Comparison of ENCODE assay signal across 18 cellular contexts in the genomic region with DNA sequence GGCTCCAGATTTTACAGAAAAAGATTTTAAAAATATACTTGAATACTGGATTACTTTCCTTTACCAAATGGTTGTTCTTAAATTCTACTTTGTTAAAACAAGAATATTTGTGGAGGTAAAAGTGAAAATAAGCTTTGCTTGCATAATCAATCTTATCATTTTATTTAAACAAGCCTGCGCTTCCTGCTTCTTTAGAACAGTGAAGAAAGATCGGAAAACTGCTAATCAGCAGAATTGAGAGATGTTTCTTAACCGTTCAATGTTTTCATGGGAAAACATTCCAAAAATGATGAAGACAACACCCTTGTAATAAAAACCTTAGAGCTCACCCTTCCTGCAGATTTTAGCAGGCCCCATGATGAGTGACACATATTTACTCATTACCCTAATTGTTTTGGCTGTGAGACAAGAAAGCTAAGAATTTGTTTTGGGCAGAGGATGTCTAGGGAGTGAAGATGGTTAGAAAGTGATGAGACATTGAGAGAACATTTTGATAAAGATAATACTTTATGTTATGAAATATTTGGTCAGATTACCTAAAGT. TPM values are rescaled to one million over a fixed set of nuclear protein-coding genes. Genes with fewer than 3 reads are reported as not detected.
DNase-seq lines count a peak whose midpoint lies in the region; ATAC-seq and TF ChIP-seq lines count a peak whose summit lies in the region.
"Had no signal": no experiment of that assay in that cellular context is flagged by ENCODE, and none has a peak within 500 bp of the region (broad histone marks: within the 10 kb centered on the region; RNA-seq: fewer than 3 reads in every experiment).

No MANE protein-coding gene starts in this region.

- in situ Hi-C loops in G401 (cut with HindIII; ENCODE audit: low sequenced_read_pairs) = no loop called here

- H3K4me1 Mint-ChIP-seq in MCF 10A (ENCODE audit: insufficient read depth, unreplicated experiment) = no peaks in the 10 kb centered on the region
- peaks cover 11% of the 10 kb centered on the region for H3K4me1 Mint-ChIP-seq in T-helper 17 cell

- H4K20me1 ChIP-seq in smooth muscle cell (ENCODE audit: low read depth) = no peaks in the 10 kb centered on the region

- 72% methylated on average over 3 of the region's 3 CpGs for WGBS in smooth muscle cell (ENCODE audit: low lambda C conversion rate)

- ATAC-seq in T-helper 17 cell (no peak), GM19397 (IDR thresholded peaks at IDR 0.05; ENCODE audit: unreplicated experiment) (no peak)

- H2AFZ ChIP-seq in smooth muscle cell (ENCODE audit: low read depth) = no peak overlapping the region
- H2AFZ ChIP-seq: hepatocyte had no signal

- H3K36me3 ChIP-seq in breast epithelium (no peaks in the 10 kb centered on the region), smooth muscle cell (ENCODE audit: low read depth) (no peaks in the 10 kb centered on the region)
- H3K36me3 ChIP-seq: stomach had no signal

- H3K4me3 Mint-ChIP-seq in MCF 10A (ENCODE audit: unreplicated experiment) (no peak overlapping the region), T-helper 17 cell (no peak overlapping the region)
- H3K4me3 Mint-ChIP-seq: type B pancreatic cell had no signal

- H3K9me3 ChIP-seq in breast epithelium (no peaks in the 10 kb centered on the region), T-helper 17 cell (ENCODE audit: control insufficient read depth, low read length, poor library complexity, severe bottlenecking) (no peaks in the 10 kb centered on the region), smooth muscle cell (replicated peaks; ENCODE audit: low read depth) (no peaks in the 10 kb centered on the region)
- H3K9me3 ChIP-seq: SK-N-SH, stomach had no signal

- H3K27ac Mint-ChIP-seq in MCF 10A (ENCODE audit: low read depth, unreplicated experiment) = no peak overlapping the region
- peak overlapping the region; percentile 60 for H3K27ac Mint-ChIP-seq in T-helper 17 cell
- H3K27ac Mint-ChIP-seq: type B pancreatic cell had no signal

- no peak overlapping the region for H3K4me2 ChIP-seq in smooth muscle cell
- H3K4me2 ChIP-seq: hepatocyte, SK-N-SH had no signal

- CTCF ChIA-PET in MCF 10A (lab: Yijun Ruan, JAX) = interaction anchor here (0.6 to 0.9 kb wide), 3 partner anchors 10 to 1220 kb away, joined by 3 to 5 read pairs (median 3); no protein-coding TSS in a partner anchor

- DNase-seq in MCF 10A (ENCODE audit: unreplicated experiment) = peak; percentile 13
- no peak for DNase-seq in breast epithelium (ENCODE audit: low spot score in 2 of 2)
- DNase-seq in T-helper 17 cell = no peak
- DNase-seq in epithelial cell of esophagus (ENCODE audit: low read depth) = peak; percentile 7
- no peak for DNase-seq in G401 (ENCODE audit: low spot score)
- DNase-seq in NCI-H1694 (lab: John Stamatoyannopoulos, UW) = no peak
- no peak for DNase-seq in smooth muscle cell (lab: John Stamatoyannopoulos, UW; ENCODE audit: unreplicated experiment)
- DNase-seq: activated CD4-positive, alpha-beta T cell treated with anti-CD3 and anti-CD28 coated beads for 48 hours; dorsolateral prefrontal cortex; foreskin melanocyte; NCI-H510A; SK-N-SH; stimulated activated CD4-positive, alpha-beta T cell treated with anti-CD3 and anti-CD28 coated beads, Interleukin-12 subunit alpha, Interleukin-12 subunit beta, amount 100 ng/mL, for 4 hours; stomach had no signal

- no peaks in the 10 kb centered on the region for H3F3A ChIP-seq in smooth muscle cell (ENCODE audit: low read depth)

- H3K9me3 Mint-ChIP-seq in MCF 10A (ENCODE audit: unreplicated experiment) = no peaks in the 10 kb centered on the region
- H3K9me3 Mint-ChIP-seq: type B pancreatic cell had no signal

- no peaks in the 10 kb centered on the region for H3K79me2 ChIP-seq in smooth muscle cell (ENCODE audit: low read depth)
- H3K79me2 ChIP-seq: hepatocyte had no signal

- H3K9ac ChIP-seq in smooth muscle cell (ENCODE audit: low read depth) = no peak overlapping the region
- H3K9ac ChIP-seq: SK-N-SH had no signal

- intact Hi-C loops in MCF 10A (cut with micrococcal nuclease) = loop anchor here (10.0 kb wide), 1 partner anchor 488 kb away; no protein-coding TSS in a partner anchor
- intact Hi-C loops in breast epithelium (cut with DNase I; ENCODE audit: low total_unique reads) = no loop called here

- BruUV-seq in MCF 10A (replicated peaks; lab: Mats Ljungman, UMichigan) = no TSS peak

- POLR2A ChIA-PET in MCF 10A (lab: Yijun Ruan, JAX) = interaction anchor here (0.7 to 1.0 kb wide), 4 partner anchors 10 to 42 kb away, joined by 3 to 4 read pairs (median 3); no protein-coding TSS in a partner anchor

- H3K27ac ChIP-seq in breast epithelium (no peak overlapping the region), smooth muscle cell (ENCODE audit: low read depth) (no peak overlapping the region)
- H3K27ac ChIP-seq: dorsolateral prefrontal cortex, hepatocyte, stomach had no signal

- H3K36me3 Mint-ChIP-seq in MCF 10A (ENCODE audit: insufficient read depth, unreplicated experiment) (no peaks in the 10 kb centered on the region), T-helper 17 cell (ENCODE audit: low read depth) (no peaks in the 10 kb centered on the region)
- H3K36me3 Mint-ChIP-seq: type B pancreatic cell had no signal

- TF ChIP-seq CTCF in MCF 10A (IDR thresholded peaks at IDR 0.05; ENCODE audit: unreplicated experiment) (no peak), breast epithelium (IDR thresholded peaks at IDR 0.05) (no peak), epithelial cell of esophagus (IDR thresholded peaks at IDR 0.05; ENCODE audit: insufficient read depth, low read depth, low read length, missing control alignments) (no peak), smooth muscle cell (IDR thresholded peaks at IDR 0.05; ENCODE audit: borderline replicate concordance, insufficient read depth, poor library complexity, severe bottlenecking) (no peak)

- no peak for TF ChIP-seq POLR2A in breast epithelium (IDR thresholded peaks at IDR 0.05)

- H3K27me3 Mint-ChIP-seq in MCF 10A (ENCODE audit: insufficient read depth, unreplicated experiment) (no peaks in the 10 kb centered on the region), T-helper 17 cell (no peaks in the 10 kb centered on the region)

- H3K4me1 ChIP-seq in breast epithelium = no peaks in the 10 kb centered on the region
- no peaks in the 10 kb centered on the region for H3K4me1 ChIP-seq in smooth muscle cell (ENCODE audit: low read depth)
- H3K4me1 ChIP-seq: stomach had no signal

- H3K27me3 ChIP-seq in breast epithelium = no peaks in the 10 kb centered on the region
- H3K27me3 ChIP-seq in smooth muscle cell (ENCODE audit: low read depth) = peaks cover 5% of the 10 kb centered on the region
- H3K27me3 ChIP-seq: dorsolateral prefrontal cortex, hepatocyte, stomach had no signal

- H3K4me3 ChIP-seq in breast epithelium (no peak overlapping the region), epithelial cell of esophagus (ENCODE audit: low read length) (no peak overlapping the region), smooth muscle cell (no peak overlapping the region)
- H3K4me3 ChIP-seq: dorsolateral prefrontal cortex, hepatocyte, stomach had no signal

RNA-seq across cellular contexts. Expression of gene PRG4, which starts 6.4 kb away (rescaled TPM):
- total RNA-seq in MCF 10A (2022) (0.07 TPM in 1 of 2 replicates, not detected in the other), breast epithelium (10 to 100 TPM in 2 of 3 donors, 1 to 10 TPM in 1; 4.9 to 75.4 (median 54.6) TPM), T-helper 17 cell (under 1 TPM; 0.10 to 0.45 TPM), smooth muscle cell (not detected in 2 replicates)
- total RNA-seq in G401 (2014; rRNA removed; shearing (Covaris generic)) = not detected in 2 replicates
- not detected in 2 replicates for polyA plus RNA-seq in smooth muscle cell
- total RNA-seq: renal cortical epithelial cell had no signal

Comparison
In these comparisons a context has a peak if more than half of its experiments do, and no peak if none do; other contexts are left out.
1. DNase-seq: peak in MCF 10A (single experiment) and epithelial cell of esophagus (single experiment); none in breast epithelium (0 of 2), T-helper 17 cell (0 of 3), G401 (single experiment), NCI-H1694 (single experiment) and smooth muscle cell (single experiment).